ENCODE assay signal across 24 cellular contexts in genomic region chr3:8298021-8298954, GRCh38.
A peak's percentile ranks its signal among the peaks of the same experiment; 100 is the strongest.
DNase-seq lines count a peak whose midpoint lies in the region; FAIRE-seq and TF ChIP-seq lines count a peak whose summit lies in the region.
"Had no signal": no experiment of that assay in that cellular context is flagged by ENCODE, and none has a peak within 500 bp of the region (broad histone marks: within the 10 kb centered on the region; RNA-seq: fewer than 3 reads in every experiment).

No MANE protein-coding gene starts in this region.

- H3K9ac ChIP-seq in endothelial cell of umbilical vein (replicated peaks; ENCODE audit: extremely low read depth, insufficient read depth, low read length), result no peak overlapping the region
- H3K9ac ChIP-seq: SK-N-SH had no signal

- H3K27ac ChIP-seq in endothelial cell of umbilical vein (ENCODE audit: insufficient read depth, low read depth, low read length), result no peak overlapping the region
- H3K27ac ChIP-seq: A549, RWPE1 had no signal

- H2AFZ ChIP-seq in endothelial cell of umbilical vein (ENCODE audit: low read depth, low read length), result no peak overlapping the region

- peak; percentile 4 for FAIRE-seq in endothelial cell of umbilical vein (lab: Jason Lieb, UNC)
- FAIRE-seq: A549, H54 had no signal

- no peak for TF ChIP-seq POLR2A in endothelial cell of umbilical vein (IDR thresholded peaks at IDR 0.05; ENCODE audit: low read depth, low read length)

- dilution Hi-C loops in endothelial cell of umbilical vein (cut with MboI; ENCODE audit: extremely low pct_ligation_motif_present, low sequenced_read_pairs), result no loop called here

- H3K4me2 ChIP-seq in endothelial cell of umbilical vein (ENCODE audit: insufficient read depth, low read length), result no peak overlapping the region
- H3K4me2 ChIP-seq: A549, SK-N-SH had no signal

- no peaks in the 10 kb centered on the region for H4K20me1 ChIP-seq in endothelial cell of umbilical vein (replicated peaks; ENCODE audit: control insufficient read depth, extremely low read depth, insufficient read depth, low read length)

- CTCF ChIA-PET in endothelial cell of umbilical vein (lab: Charles Lee), result no interaction called here

- H3K4me3 ChIP-seq in endothelial cell of umbilical vein (replicated peaks in 1 of 3; ENCODE audit: insufficient read depth in 1 of 3, low read depth in 1 of 3, low read length in 3 of 3), result no peak overlapping the region
- H3K4me3 ChIP-seq: A549 had no signal

- no peaks in the 10 kb centered on the region for H3K79me2 ChIP-seq in endothelial cell of umbilical vein (ENCODE audit: control insufficient read depth, insufficient read depth, low read length)

- H3K36me3 ChIP-seq in endothelial cell of umbilical vein (ENCODE audit: control insufficient read depth in 2 of 2, extremely low read depth in 1 of 2, insufficient read depth in 2 of 2, low read length in 2 of 2), result no peaks in the 10 kb centered on the region
- H3K36me3 ChIP-seq: BE2C had no signal

- intact Hi-C loops in endothelial cell of umbilical vein (cut with micrococcal nuclease), result no loop called here

- peak; percentile 18 for DNase-seq in NCI-H82 (lab: John Stamatoyannopoulos, UW)
- DNase-seq in NCI-H82 treated with DMSO at 0.1 percent for 48 hours (lab: John Stamatoyannopoulos, UW; ENCODE audit: unreplicated experiment), result no peak
- peak; percentile 32 for DNase-seq in NCI-H345 (lab: John Stamatoyannopoulos, UW)
- no peak for DNase-seq in endothelial cell of umbilical vein (ENCODE audit: low read depth, low spot score)
- DNase-seq in activated T-cell treated with anti-CD3 and anti-CD28 coated beads, Interleukin-2, amount 50 U/mL, for 1 hour, result no peak
- DNase-seq in cerebellar cortex (ENCODE audit: low spot score), result no peak
- DNase-seq in CD1c-positive myeloid dendritic cell (ENCODE audit: extremely low spot score), result no peak
- DNase-seq: BE2C; Caco-2; CD4-positive, alpha-beta T cell; DMS 273 treated with DMSO at 0.1 percent for 48 hours; DMS79 treated with DMSO at 0.1 percent for 48 hours; KBM-7; NCI-H1105; NCI-H1694; NCI-H2081; NCI-H524; NK-92 treated with Interleukin-12 subunit alpha and Interleukin-12 subunit beta, amount 100 ng/mL, for 24 hours; SHP77 treated with DMSO at 0.1 percent for 48 hours; SK-N-SH; T-helper 2 cell had no signal

- H3K27me3 ChIP-seq in endothelial cell of umbilical vein (ENCODE audit: control insufficient read depth in 2 of 2, insufficient read depth in 2 of 2, low read length in 2 of 2), result no peaks in the 10 kb centered on the region
- H3K27me3 ChIP-seq: BE2C had no signal

- POLR2A ChIA-PET in endothelial cell of umbilical vein (lab: Charles Lee), result no interaction called here

- no peaks in the 10 kb centered on the region for H3K9me1 ChIP-seq in endothelial cell of umbilical vein (replicated peaks; ENCODE audit: control insufficient read depth, extremely low read depth, insufficient read depth, low read length)

- H3K9me3 ChIP-seq in endothelial cell of umbilical vein (replicated peaks; ENCODE audit: control insufficient read depth, insufficient read depth, low read length), result no peaks in the 10 kb centered on the region
- H3K9me3 ChIP-seq: A549, BE2C, Caco-2, SK-N-SH had no signal

- no TSS peak for BruUV-seq in endothelial cell of umbilical vein (replicated peaks; lab: Mats Ljungman, UMichigan)

- no peak for TF ChIP-seq CTCF in endothelial cell of umbilical vein (IDR thresholded peaks at IDR 0.05; ENCODE audit: extremely low read depth in 1 of 2, insufficient read depth in 1 of 2, low read depth in 1 of 2, low read length in 2 of 2)

- H3K4me1 ChIP-seq in endothelial cell of umbilical vein (ENCODE audit: control insufficient read depth, extremely low read depth, insufficient read depth, low read length), result no peaks in the 10 kb centered on the region
- H3K4me1 ChIP-seq: A549, BE2C had no signal

TF ChIP-seq in endothelial cell of umbilical vein, 7 proteins besides CTCF, POLR2A, EP300 and RAD21:
- no peak for TF ChIP-seq POLR2AphosphoS5 (IDR thresholded peaks at IDR 0.05; ENCODE audit: insufficient read depth, low read depth, low read length)
TF ChIP-seq in endothelial cell of umbilical vein: peak in this region for 0.

Comparison
In these comparisons a context has a peak if more than half of its experiments do, and no peak if none do; other contexts are left out.
1. DNase-seq: peak in NCI-H82 (single experiment) and NCI-H345 (single experiment); none in NCI-H82 treated with DMSO at 0.1 percent for 48 hours (single experiment), endothelial cell of umbilical vein (single experiment), activated T-cell treated with anti-CD3 and anti-CD28 coated beads, Interleukin-2, amount 50 U/mL, for 1 hour (single experiment), cerebellar cortex (single experiment) and CD1c-positive myeloid dendritic cell (single experiment).